In genomic region chr16:17416461-17417221, GRCh38 we compare ENCODE assay signal across 9 cellular contexts. TPM values are rescaled to one million over a fixed set of nuclear protein-coding genes. Genes with fewer than 3 reads are reported as not detected.
A peak's percentile ranks its signal among the peaks of the same experiment; 100 is the strongest.
DNase-seq lines count a peak whose midpoint lies in the region; ATAC-seq and TF ChIP-seq lines count a peak whose summit lies in the region.
"Had no signal": no experiment of that assay in that cellular context is flagged by ENCODE, and none has a peak within 500 bp of the region (broad histone marks: within the 10 kb centered on the region; RNA-seq: fewer than 3 reads in every experiment).

No MANE protein-coding gene starts in this region.

- peak; percentile 11 for DNase-seq in DMS153 (lab: John Stamatoyannopoulos, UW)
- DNase-seq in DMS153 treated with DMSO at 0.1 percent for 48 hours (lab: John Stamatoyannopoulos, UW; ENCODE audit: unreplicated experiment), result no peak
- peak; percentile 68 for DNase-seq in T-helper 2 cell treated with Interferon-gamma antibody and Interleukin-4, amounts not matched to agents 5 μg/mL and 100 μg/mL, for 36 hours (ENCODE audit: low spot score)
- DNase-seq in stimulated activated CD8-positive, alpha-beta memory T cell treated with anti-CD3 and anti-CD28 coated beads, Interleukin-7, amount 100 ng/mL, for 1 hour (ENCODE audit: low read depth in 2 of 2), result peak; percentile 4 to 6
- DNase-seq in NCI-H1092 (lab: John Stamatoyannopoulos, UW), result no peak

- peaks cover 51% of the 10 kb centered on the region for H3K4me1 Mint-ChIP-seq in T-helper 2 cell treated with Interferon-gamma antibody and Interleukin-4, amounts not matched to agents 5 μg/mL and 100 μg/mL, for 36 hours (ENCODE audit: low read depth)
- peaks cover 41% of the 10 kb centered on the region for H3K4me1 Mint-ChIP-seq in brain

- no peaks in the 10 kb centered on the region for H3K36me3 ChIP-seq in mesodermal cell (ENCODE audit: control insufficient read depth, insufficient read depth, low read length)

- H3K4me1 ChIP-seq in mesodermal cell (ENCODE audit: control insufficient read depth, insufficient read depth, low read length, poor library complexity, severe bottlenecking), result peaks cover 3% of the 10 kb centered on the region

- H3K4me3 Mint-ChIP-seq in T-helper 2 cell treated with Interferon-gamma antibody and Interleukin-4, amounts not matched to agents 5 μg/mL and 100 μg/mL, for 36 hours, result peak overlapping the region; percentile 83
- peak overlapping the region in 2 of 5 experiments; percentile 55 to 77 for H3K4me3 Mint-ChIP-seq in brain

- peak overlapping the region; percentile 32 for H3K27ac ChIP-seq in mesodermal cell (ENCODE audit: low read depth, low read length, severe bottlenecking)
- H3K27ac ChIP-seq: 22Rv1 had no signal

- no peak overlapping the region for H3K4me3 ChIP-seq in mesodermal cell (ENCODE audit: extremely low read depth, insufficient read depth, low read length, poor library complexity, severe bottlenecking)

- no peaks in the 10 kb centered on the region for H3K27me3 Mint-ChIP-seq in T-helper 2 cell treated with Interferon-gamma antibody and Interleukin-4, amounts not matched to agents 5 μg/mL and 100 μg/mL, for 36 hours (ENCODE audit: low read depth)
- H3K27me3 Mint-ChIP-seq in brain, result no peaks in the 10 kb centered on the region

- peak overlapping the region; percentile 85 for H3K27ac Mint-ChIP-seq in T-helper 2 cell treated with Interferon-gamma antibody and Interleukin-4, amounts not matched to agents 5 μg/mL and 100 μg/mL, for 36 hours
- H3K27ac Mint-ChIP-seq in brain, result peak overlapping the region in 3 of 5 experiments; percentile 54 to 78 (median 63)

- TF ChIP-seq CTCF in brain (conservative IDR thresholded peaks at IDR 0.05), result peak; percentile 12 to 40

- ATAC-seq in HG03095 (IDR thresholded peaks at IDR 0.05; ENCODE audit: unreplicated experiment), result peak; percentile 92

- peaks cover 4% of the 10 kb centered on the region for H3K9me3 Mint-ChIP-seq in T-helper 2 cell treated with Interferon-gamma antibody and Interleukin-4, amounts not matched to agents 5 μg/mL and 100 μg/mL, for 36 hours
- peaks cover 0 to 11% (median 3%) of the 10 kb centered on the region in 5 experiments for H3K9me3 Mint-ChIP-seq in brain

- H3K9me3 ChIP-seq in mesodermal cell (ENCODE audit: control insufficient read depth, low read length), result no peaks in the 10 kb centered on the region

- 21 to 45% methylated on average over 10 to 12 of the region's 13 CpGs for WGBS in mesodermal cell (ENCODE audit: insufficient coverage in 2 of 2), 2 experiments

- H3K36me3 Mint-ChIP-seq in T-helper 2 cell treated with Interferon-gamma antibody and Interleukin-4, amounts not matched to agents 5 μg/mL and 100 μg/mL, for 36 hours (ENCODE audit: low read depth), result peaks cover 36% of the 10 kb centered on the region
- peaks cover 37% of the 10 kb centered on the region for H3K36me3 Mint-ChIP-seq in brain

RNA-seq across cellular contexts. Expression of gene XYLT1, which starts 54.1 kb away (rescaled TPM):
- 10.4 TPM for polyA plus RNA-seq in brain (ENCODE audit: insufficient read depth, low read depth, low replicate concordance)
- polyA plus RNA-seq in mesodermal cell (2013, experiment 1 of 2), result 8.4 TPM
- 6.8 TPM for polyA plus RNA-seq in mesodermal cell (2013, experiment 2 of 2)

Comparison
In these comparisons a context has a peak if more than half of its experiments do, and no peak if none do; other contexts are left out.
1. DNase-seq: peak in DMS153 (single experiment), T-helper 2 cell treated with Interferon-gamma antibody and Interleukin-4, amounts not matched to agents 5 μg/mL and 100 μg/mL, for 36 hours (single experiment) and stimulated activated CD8-positive, alpha-beta memory T cell treated with anti-CD3 and anti-CD28 coated beads, Interleukin-7, amount 100 ng/mL, for 1 hour (2 of 2); none in DMS153 treated with DMSO at 0.1 percent for 48 hours (single experiment) and NCI-H1092 (single experiment).